ENCODE assay signal across 1 cellular context in the genomic region with DNA sequence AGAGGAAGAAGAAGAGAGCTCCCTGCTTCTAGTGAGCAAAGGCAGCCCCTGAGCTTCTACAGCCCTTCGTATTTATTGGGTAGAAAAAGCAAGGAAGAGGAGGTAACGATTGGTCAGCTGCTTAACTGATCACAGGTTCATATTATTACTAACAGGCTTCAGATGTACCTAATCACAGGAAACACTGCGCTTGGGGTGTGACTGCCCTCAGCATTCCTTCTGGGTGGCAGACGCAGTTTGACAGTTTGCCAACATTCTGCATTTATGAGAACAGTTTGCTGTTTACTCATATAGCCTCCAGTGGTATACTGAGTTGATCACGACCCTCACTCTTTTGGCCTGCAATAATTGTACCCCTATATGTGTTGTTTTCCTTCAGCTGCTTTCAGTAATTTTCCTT. TPM values are rescaled to one million over a fixed set of nuclear protein-coding genes. Genes with fewer than 3 reads are reported as not detected.
"Had no signal": no experiment of that assay in that cellular context is flagged by ENCODE, and none has a peak within 500 bp of the region (broad histone marks: within the 10 kb centered on the region; RNA-seq: fewer than 3 reads in every experiment).

No MANE protein-coding gene starts in this region.

RNA-seq across cellular contexts. Expression of a gene that starts 42.6 kb away (rescaled TPM):
- total RNA-seq: skeletal muscle tissue had no signal
